In genomic region chr5:1720396-1721110, GRCh38 we compare ENCODE assay signal across 26 cellular contexts.
"Had no signal": no experiment of that assay in that cellular context is flagged by ENCODE, and none has a peak within 500 bp of the region (broad histone marks: within the 10 kb centered on the region; RNA-seq: fewer than 3 reads in every experiment).

No MANE protein-coding gene starts in this region.

- H3K4me3 ChIP-seq: breast epithelium, esophagus muscularis mucosa, hepatocyte, left ventricle myocardium inferior, neural progenitor cell, prostate gland, SK-N-MC, thyroid gland had no signal

- H3K4me1 Mint-ChIP-seq: memory B cell, T-helper 17 cell had no signal

- ATAC-seq: T-helper 17 cell had no signal

- DNase-seq: activated CD4-positive, alpha-beta memory T cell treated with anti-CD3 and anti-CD28 coated beads, Interleukin-2, amount 10 ng/mL, durations not matched to agents 7 days and 5 days; activated CD4-positive, alpha-beta T cell treated with anti-CD3 and anti-CD28 coated beads for 48 hours; activated CD4-positive, CD25-positive, alpha-beta regulatory T cell; activated naive CD4-positive, alpha-beta T cell treated with Interleukin-2 at 50 U/mL for 16 hours; activated naive CD8-positive, alpha-beta T cell treated with anti-CD3 and anti-CD28 coated beads for 36 hours; activated T-cell treated with anti-CD3 and anti-CD28 coated beads, Interleukin-2, amount 50 U/mL, for 48 hours; amniotic stem cell; cerebellar nuclear complex; effector memory CD4-positive, alpha-beta T cell; glutamatergic neuron; immature natural killer cell; left ventricle myocardium inferior; stimulated activated CD4-positive, alpha-beta T cell treated with anti-CD3 and anti-CD28 coated beads, Interleukin-4, amount 100 ng/mL, for 24 hours; substantia nigra; SW 1271; T-helper 17 cell; thyroid gland had no signal

- H3K4me1 ChIP-seq: breast epithelium, left ventricle myocardium inferior, neural progenitor cell, prostate gland, thyroid gland had no signal

- H3K9me3 ChIP-seq: prostate gland, thyroid gland had no signal

- H3K36me3 Mint-ChIP-seq: immature natural killer cell, neural progenitor cell had no signal

- H3K36me3 ChIP-seq: breast epithelium, esophagus muscularis mucosa, left ventricle myocardium inferior, neural progenitor cell, prostate gland, thyroid gland had no signal

- H3K4me3 Mint-ChIP-seq: activated CD4-positive, alpha-beta memory T cell treated with anti-CD3 and anti-CD28 coated beads, Interleukin-2, amount 10 ng/mL, durations not matched to agents 7 days and 5 days; activated naive CD8-positive, alpha-beta T cell treated with anti-CD3 and anti-CD28 coated beads for 36 hours; dendritic cell treated with granulocyte-macrophage colony-stimulating factor and Interleukin-4, amounts not matched to agents 40 ng/mL and 50 ng/mL, for 4 days; immature natural killer cell; memory B cell; neural progenitor cell; stimulated activated naive CD8-positive, alpha-beta T cell treated with anti-CD3 and anti-CD28 coated beads, Interleukin-15, Interleukin-2, amounts not matched to agents 100 ng/mL and 50 ng/mL, for 24 hours; T-helper 17 cell had no signal

- H3K27ac Mint-ChIP-seq: activated CD4-positive, alpha-beta memory T cell treated with anti-CD3 and anti-CD28 coated beads, Interleukin-2, amount 10 ng/mL, durations not matched to agents 7 days and 5 days; activated naive CD8-positive, alpha-beta T cell treated with anti-CD3 and anti-CD28 coated beads for 36 hours; dendritic cell treated with granulocyte-macrophage colony-stimulating factor and Interleukin-4, amounts not matched to agents 40 ng/mL and 50 ng/mL, for 4 days; immature natural killer cell; memory B cell; neural progenitor cell; stimulated activated naive CD8-positive, alpha-beta T cell treated with anti-CD3 and anti-CD28 coated beads, Interleukin-15, Interleukin-2, amounts not matched to agents 100 ng/mL and 50 ng/mL, for 24 hours; T-helper 17 cell had no signal

- H3K27ac ChIP-seq: breast epithelium, esophagus muscularis mucosa, hepatocyte, left ventricle myocardium inferior, neural progenitor cell, prostate gland, SK-N-MC, thyroid gland had no signal

- H3K27me3 ChIP-seq: hepatocyte, thyroid gland had no signal

- H3K27me3 Mint-ChIP-seq: activated CD4-positive, alpha-beta memory T cell treated with anti-CD3 and anti-CD28 coated beads, Interleukin-2, amount 10 ng/mL, durations not matched to agents 7 days and 5 days had no signal
